ENCODE assay signal across 8 cellular contexts in the genomic region with DNA sequence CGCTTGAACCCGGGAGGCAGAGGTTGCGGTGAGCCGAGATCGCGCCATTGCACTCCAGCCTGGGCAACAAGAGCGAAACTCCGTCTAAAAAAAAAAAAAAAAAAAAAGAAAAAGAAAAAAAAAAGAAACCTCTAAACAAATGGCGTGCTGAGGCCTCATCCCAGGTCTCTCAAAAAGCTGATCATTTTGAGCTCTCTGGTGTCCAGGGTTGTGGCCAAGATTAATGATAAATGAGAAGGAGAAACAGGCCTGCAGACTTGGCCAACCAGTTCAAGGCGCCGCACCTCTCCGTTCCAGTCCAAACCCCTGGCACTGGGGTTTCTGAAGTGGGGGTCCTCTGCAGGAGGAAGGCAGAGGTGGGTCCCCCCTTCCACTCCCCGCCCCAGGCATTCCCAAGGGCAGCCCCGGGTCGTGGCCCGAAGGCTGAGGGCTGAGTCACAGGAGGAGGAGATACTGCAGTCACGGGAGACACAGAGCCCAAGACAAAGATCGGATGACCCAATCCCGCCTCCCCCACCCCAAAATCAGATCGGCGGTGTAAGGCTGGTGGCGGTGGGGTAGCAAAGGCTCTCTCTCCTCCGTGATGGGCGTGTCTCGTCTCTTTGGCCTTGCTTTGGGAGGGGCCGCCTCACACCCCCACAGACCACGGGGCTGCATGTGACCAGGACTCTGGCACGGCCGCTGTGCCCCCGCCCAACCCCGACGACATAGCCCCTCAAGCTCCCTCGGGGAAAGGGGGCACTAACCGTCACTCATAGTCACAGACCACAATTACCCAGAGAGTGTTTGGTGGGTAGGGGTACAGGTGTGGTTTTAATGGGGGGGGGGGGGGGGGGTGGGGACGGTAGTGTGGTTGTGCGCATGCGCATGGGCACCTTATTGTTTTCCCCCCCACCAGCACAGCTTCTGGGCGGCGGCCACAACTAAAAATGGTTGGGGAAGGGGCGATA. TPM values are rescaled to one million over a fixed set of nuclear protein-coding genes. Genes with fewer than 3 reads are reported as not detected.
DNase-seq lines count a peak whose midpoint lies in the region; ATAC-seq, FAIRE-seq and TF ChIP-seq lines count a peak whose summit lies in the region.

No MANE protein-coding gene starts in this region.

- in situ Hi-C loops in T47D (cut with HindIII; ENCODE audit: low pct_unique_long_range_greater_than_20kb, low sequenced_read_pairs): no loop called here

- no peak for TF ChIP-seq CTCF in CD8-positive, alpha-beta T cell (IDR thresholded peaks at IDR 0.05)
- TF ChIP-seq CTCF in HFFc6 (IDR thresholded peaks at IDR 0.05) (no peak), RWPE1 (conservative IDR thresholded peaks at IDR 0.05; ENCODE audit: low read depth) (no peak)

- H3K27me3 ChIP-seq in CD8-positive, alpha-beta T cell (ENCODE audit: insufficient read depth, low read length): no peaks in the 10 kb centered on the region
- H3K27me3 ChIP-seq in iPS-15b (ENCODE audit: control insufficient read depth, insufficient read depth, low read length): no peaks in the 10 kb centered on the region

- no peak for FAIRE-seq in GM19239 (lab: Jason Lieb, UNC)

- peak overlapping the region; percentile 92 for H3K4me3 ChIP-seq in CD8-positive, alpha-beta T cell (ENCODE audit: low read depth, low read length)
- H3K4me3 ChIP-seq in iPS-15b (ENCODE audit: low read depth, low read length): peak overlapping the region; percentile 96

- H3K4me1 Mint-ChIP-seq in CD8-positive, alpha-beta T cell (ENCODE audit: low read depth): peaks cover 43% of the 10 kb centered on the region
- H3K4me1 Mint-ChIP-seq in HFFc6 (ENCODE audit: low read depth): peaks cover 34% of the 10 kb centered on the region

- intact Hi-C loops in CD8-positive, alpha-beta T cell (cut with DNase I, micrococcal nuclease): loop anchor here (5.0 to 10.0 kb wide), 6 partner anchors 104 to 826 kb away; partner anchors contain the start of genes ARL4D (in 1 of the 2), BRCA1 (in 1 of the 2), GHDC (in 1 of the 2) and TMEM106A (in 1 of the 2)
- intact Hi-C loops in sciatic nerve (cut with DNase I): no loop called here

- CTCF ChIA-PET in CD8-positive, alpha-beta T cell (lab: Charles Lee): interaction anchor here (1.2 to 1.3 kb wide), 2 partner anchors 14 to 23 kb away, joined by 3 read pairs; partner anchors contain the start of genes IFI35 and RPL27
- CTCF ChIA-PET in RWPE1 (lab: Yijun Ruan, JAX): interaction anchor here (0.6 kb wide), 1 partner anchor 157 kb away, joined by 3 read pairs; no protein-coding TSS in a partner anchor

- no peaks in the 10 kb centered on the region for H3K36me3 ChIP-seq in CD8-positive, alpha-beta T cell (ENCODE audit: insufficient read depth, low read length)
- H3K36me3 ChIP-seq in iPS-15b (ENCODE audit: control insufficient read depth, insufficient read depth, low read length): peaks cover 22% of the 10 kb centered on the region

- peaks cover 7% of the 10 kb centered on the region for H3K36me3 Mint-ChIP-seq in CD8-positive, alpha-beta T cell
- H3K36me3 Mint-ChIP-seq in HFFc6 (ENCODE audit: low read depth): 0 out of 2 replicates have a peak, but pooled peaks cover 7% of the 10 kb centered on the region

- POLR2A ChIA-PET in CD8-positive, alpha-beta T cell (lab: Charles Lee): interaction anchor here (0.9 to 3.8 kb wide), 8 partner anchors 14 to 347 kb away, joined by 3 to 33 read pairs (median 3); partner anchors contain the start of genes IFI35, RPL27 and TMEM106A
- POLR2A ChIA-PET in RWPE1 (lab: Yijun Ruan, JAX; ENCODE audit: low non-redundant PET): no interaction called here

- no peak for ATAC-seq in CD8-positive, alpha-beta T cell
- ATAC-seq in sciatic nerve (peak; percentile 70), GM21717 (IDR thresholded peaks at IDR 0.05; ENCODE audit: unreplicated experiment) (no peak)

- H3K27me3 Mint-ChIP-seq in CD8-positive, alpha-beta T cell (ENCODE audit: low read depth): no peaks in the 10 kb centered on the region
- H3K27me3 Mint-ChIP-seq in HFFc6 (ENCODE audit: insufficient read depth): no peaks in the 10 kb centered on the region; the same call in none of the 2 replicates

- peak in 5 of 7 experiments; percentile 12 to 56 (median 39) for DNase-seq in CD8-positive, alpha-beta T cell
- peak; percentile 41 for DNase-seq in HFFc6
- peak; percentile 83 for DNase-seq in RWPE1 (ENCODE audit: low spot score)
- peak; percentile 67 to 87 for DNase-seq in T47D (ENCODE audit: low read depth in 1 of 2, low spot score in 1 of 2)
- peak; percentile 89 for DNase-seq in sciatic nerve (ENCODE audit: low spot score)
- no peak for DNase-seq in GM19239 (ENCODE audit: insufficient read length, low spot score)

- peaks cover 25% of the 10 kb centered on the region for H3K4me1 ChIP-seq in CD8-positive, alpha-beta T cell (ENCODE audit: insufficient read depth, low read length)
- H3K4me1 ChIP-seq in iPS-15b (ENCODE audit: control insufficient read depth, insufficient read depth, low read length): peaks cover 8% of the 10 kb centered on the region

- no peak overlapping the region for H3K27ac ChIP-seq in CD8-positive, alpha-beta T cell (ENCODE audit: low read depth, low read length)
- peak overlapping the region; percentile 91 for H3K27ac ChIP-seq in RWPE1

- no peak overlapping the region for H3K27ac Mint-ChIP-seq in CD8-positive, alpha-beta T cell
- H3K27ac Mint-ChIP-seq in HFFc6: peak overlapping the region; percentile 84

- no peaks in the 10 kb centered on the region for H3K9me3 Mint-ChIP-seq in CD8-positive, alpha-beta T cell
- H3K9me3 Mint-ChIP-seq in HFFc6: no peaks in the 10 kb centered on the region

- peak overlapping the region; percentile 90 for H3K9ac ChIP-seq in iPS-15b (ENCODE audit: low read depth, low read length)

- H3K4me3 Mint-ChIP-seq in CD8-positive, alpha-beta T cell: peak overlapping the region; percentile 91
- H3K4me3 Mint-ChIP-seq in HFFc6: peak overlapping the region; percentile 90

- H3K9me3 ChIP-seq in CD8-positive, alpha-beta T cell (ENCODE audit: low read length): no peaks in the 10 kb centered on the region
- no peaks in the 10 kb centered on the region for H3K9me3 ChIP-seq in iPS-15b (ENCODE audit: control insufficient read depth, insufficient read depth, low read length)

RNA-seq across cellular contexts. Expression of gene VAT1, which starts 1.1 kb away (rescaled TPM):
- 10 to 100 TPM; 12.6 to 15.1 TPM for total RNA-seq in CD8-positive, alpha-beta T cell
- 100 to 1,000 TPM; 150 to 274 (median 244) TPM for total RNA-seq in HFFc6 (2021; fragmentation: NEBNext Ultra II Directional; extraction: Animal tissue kit (Norgen Biotek cat#: 25700))
- total RNA-seq in sciatic nerve: 288 TPM

RNA-seq across cellular contexts. Expression of gene RND2, which starts 4.0 kb away (rescaled TPM):
- under 1 TPM in 1 of 2 experiments, not detected in 1; 0.30 TPM for total RNA-seq in CD8-positive, alpha-beta T cell
- total RNA-seq in HFFc6 (2021; fragmentation: NEBNext Ultra II Directional; extraction: Animal tissue kit (Norgen Biotek cat#: 25700)): under 1 TPM; 0.14 to 0.43 (median 0.37) TPM
- total RNA-seq in sciatic nerve: 3.4 TPM

RNA-seq across cellular contexts. Expression of gene IFI35, which starts 14.5 kb away (rescaled TPM):
- 10 to 100 TPM; 24.3 to 25.6 TPM for total RNA-seq in CD8-positive, alpha-beta T cell
- total RNA-seq in HFFc6 (2021; fragmentation: NEBNext Ultra II Directional; extraction: Animal tissue kit (Norgen Biotek cat#: 25700)): 10 to 100 TPM in 4 of 6 experiments, 1 to 10 TPM in 2; 6.3 to 22.4 (median 18.8) TPM
- 28.1 TPM for total RNA-seq in sciatic nerve

RNA-seq across cellular contexts. Expression of gene RPL27, which starts 22.8 kb away (rescaled TPM):
- total RNA-seq in CD8-positive, alpha-beta T cell: 1,000 to 10,000 TPM; 1,796 to 1,873 TPM
- total RNA-seq in HFFc6 (2021; fragmentation: NEBNext Ultra II Directional; extraction: Animal tissue kit (Norgen Biotek cat#: 25700)): 1,000 to 10,000 TPM; 1,047 to 1,349 (median 1,243) TPM
- total RNA-seq in sciatic nerve: 743 TPM

RNA-seq across cellular contexts. Expression of gene RUNDC1, which starts 40.7 kb away (rescaled TPM):
- total RNA-seq in CD8-positive, alpha-beta T cell: 10 to 100 TPM; 19.2 to 19.4 TPM
- total RNA-seq in HFFc6 (2021; fragmentation: NEBNext Ultra II Directional; extraction: Animal tissue kit (Norgen Biotek cat#: 25700)): 10 to 100 TPM in 5 of 6 experiments, 1 to 10 TPM in 1; 9.9 to 14.6 (median 10.3) TPM
- 12.4 TPM for total RNA-seq in sciatic nerve

Comparison
In these comparisons a context has a peak if more than half of its experiments do, and no peak if none do; other contexts are left out.
1. RNA of gene VAT1, which starts 1.1 kb away (total RNA-seq): 288 TPM in sciatic nerve (single experiment) and 150 to 274 TPM in HFFc6; 12.6 to 15.1 TPM in CD8-positive, alpha-beta T cell; every median in the first group is over 4 times any median in the second.